ENCODE assay signal across 12 cellular contexts in the genomic region with DNA sequence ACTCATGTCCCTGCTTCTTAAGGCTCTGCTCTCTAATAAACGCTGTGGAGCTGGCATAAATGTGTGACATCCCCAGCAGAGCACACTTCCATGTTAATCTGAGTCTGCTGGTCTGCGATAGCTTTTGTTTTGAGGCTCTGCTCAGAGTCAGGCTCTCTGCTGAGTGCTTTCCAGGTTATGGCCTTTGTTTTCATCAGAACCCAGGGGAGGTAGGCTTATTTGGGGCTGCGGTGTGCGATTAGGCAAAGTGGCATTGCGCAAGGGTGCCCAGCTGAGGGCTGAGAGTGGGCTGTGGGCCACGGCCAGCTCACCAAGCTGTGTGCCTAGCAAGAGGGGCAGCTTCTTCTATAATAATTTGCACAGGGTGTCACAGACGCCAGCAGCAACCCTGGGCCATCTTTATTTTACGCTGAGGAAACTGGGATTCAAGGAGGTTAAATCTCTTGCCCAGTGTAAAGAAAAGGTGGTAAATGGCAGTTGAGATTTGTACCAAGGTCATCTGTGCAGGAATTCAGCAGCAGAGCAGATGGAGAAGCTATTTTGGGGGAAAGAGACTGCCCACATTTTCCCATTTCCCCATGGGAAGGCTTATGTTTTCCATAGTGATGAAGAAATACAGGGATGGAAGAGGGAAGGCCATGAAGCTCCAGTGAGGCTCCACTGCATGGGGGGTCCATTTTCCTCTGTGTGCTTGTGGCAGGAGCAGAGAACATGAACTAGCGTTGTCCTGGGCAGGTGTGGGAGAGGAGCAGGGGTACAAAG. TPM values are rescaled to one million over a fixed set of nuclear protein-coding genes. Genes with fewer than 3 reads are reported as not detected.
DNase-seq lines count a peak whose midpoint lies in the region; ATAC-seq and TF ChIP-seq lines count a peak whose summit lies in the region.
"Had no signal": no experiment of that assay in that cellular context is flagged by ENCODE, and none has a peak within 500 bp of the region (broad histone marks: within the 10 kb centered on the region; RNA-seq: fewer than 3 reads in every experiment).

No MANE protein-coding gene starts in this region.

- H3K27ac ChIP-seq in layer of hippocampus (ENCODE audit: low read depth, low read length) (peak overlapping the region; percentile 33), skeletal muscle tissue (ENCODE audit: low read depth, low read length) (peak overlapping the region; percentile 89)
- H3K27ac ChIP-seq: body of pancreas, C4-2B had no signal

- no peak overlapping the region for H3K4me3 ChIP-seq in adipocyte (ENCODE audit: low read length)
- peak overlapping the region in 1 of 3 donors; percentile 37 for H3K4me3 ChIP-seq in skeletal muscle tissue (ENCODE audit: low read length in 3 of 3)
- H3K4me3 ChIP-seq: body of pancreas had no signal

- no peak for TF ChIP-seq RAD21 in Ishikawa (IDR thresholded peaks at IDR 0.05; ENCODE audit: low read depth)

- H3K4me1 ChIP-seq in adipocyte (ENCODE audit: control insufficient read depth, insufficient read depth, low read length) (peaks cover 41% of the 10 kb centered on the region), skeletal muscle tissue (ENCODE audit: control insufficient read depth in 3 of 3, insufficient read depth in 3 of 3, low read length in 3 of 3) (peaks cover 50 to 57% (median 57%) of the 10 kb centered on the region in 3 donors)
- H3K4me1 ChIP-seq: body of pancreas had no signal

- H3K9ac ChIP-seq in adipocyte (ENCODE audit: low read length): peak overlapping the region; percentile 28
- peak overlapping the region in 2 of 3 donors; percentile 52 to 62 for H3K9ac ChIP-seq in skeletal muscle tissue (ENCODE audit: low read depth in 1 of 3, low read length in 3 of 3)

- ATAC-seq in HG03280 (IDR thresholded peaks at IDR 0.05; ENCODE audit: unreplicated experiment): no peak
- ATAC-seq: body of pancreas had no signal

- H3K27me3 ChIP-seq in adipocyte (replicated peaks; ENCODE audit: control insufficient read depth, insufficient read depth, low read length) (no peaks in the 10 kb centered on the region), layer of hippocampus (ENCODE audit: control insufficient read depth, insufficient read depth, low read length) (no peaks in the 10 kb centered on the region), skeletal muscle tissue (ENCODE audit: control insufficient read depth in 3 of 3, insufficient read depth in 3 of 3, low read length in 3 of 3) (no peaks in the 10 kb centered on the region)
- H3K27me3 ChIP-seq: body of pancreas had no signal

- H3K36me3 ChIP-seq in adipocyte (ENCODE audit: control insufficient read depth, insufficient read depth, low read length, severe bottlenecking) (no peaks in the 10 kb centered on the region), skeletal muscle tissue (ENCODE audit: control insufficient read depth in 3 of 3, insufficient read depth in 3 of 3, low read length in 3 of 3) (no peaks in the 10 kb centered on the region)

- no peaks in the 10 kb centered on the region for H3K9me3 ChIP-seq in adipocyte (ENCODE audit: control insufficient read depth, low read length)
- no peaks in the 10 kb centered on the region for H3K9me3 ChIP-seq in skeletal muscle tissue (ENCODE audit: control insufficient read depth in 3 of 3, low read length in 3 of 3)
- H3K9me3 ChIP-seq: body of pancreas had no signal

- no peak for TF ChIP-seq EP300 in Ishikawa (IDR thresholded peaks at IDR 0.05; ENCODE audit: borderline replicate concordance)

- DNase-seq in adipocyte (ENCODE audit: low read depth) (no peak), HUDEP-2 (lab: John Stamatoyannopoulos, UW; ENCODE audit: unreplicated experiment in 76 of 76) (no peak), cortex of kidney (lab: John Stamatoyannopoulos, UW) (no peak), NCI-H1105 (lab: John Stamatoyannopoulos, UW) (no peak)
- DNase-seq: activated B cell treated with CpG ODN at 0.5 μM for 24 hours; activated T-cell treated with anti-CD3 and anti-CD28 coated beads, Interleukin-2, amount 50 U/mL, for 1 hour; body of pancreas had no signal

TF ChIP-seq in Ishikawa, 13 proteins besides CTCF, POLR2A, EP300 and RAD21:
- TF ChIP-seq FOXM1 (IDR thresholded peaks at IDR 0.05; ENCODE audit: borderline replicate concordance, low read depth) (no peak), ZBTB7A (IDR thresholded peaks at IDR 0.05; ENCODE audit: low read depth) (no peak), CEBPB (IDR thresholded peaks at IDR 0.05) (peak; percentile 50), TAF1 (IDR thresholded peaks at IDR 0.05; ENCODE audit: low read depth) (no peak)
- TF ChIP-seq, protein P1, sequence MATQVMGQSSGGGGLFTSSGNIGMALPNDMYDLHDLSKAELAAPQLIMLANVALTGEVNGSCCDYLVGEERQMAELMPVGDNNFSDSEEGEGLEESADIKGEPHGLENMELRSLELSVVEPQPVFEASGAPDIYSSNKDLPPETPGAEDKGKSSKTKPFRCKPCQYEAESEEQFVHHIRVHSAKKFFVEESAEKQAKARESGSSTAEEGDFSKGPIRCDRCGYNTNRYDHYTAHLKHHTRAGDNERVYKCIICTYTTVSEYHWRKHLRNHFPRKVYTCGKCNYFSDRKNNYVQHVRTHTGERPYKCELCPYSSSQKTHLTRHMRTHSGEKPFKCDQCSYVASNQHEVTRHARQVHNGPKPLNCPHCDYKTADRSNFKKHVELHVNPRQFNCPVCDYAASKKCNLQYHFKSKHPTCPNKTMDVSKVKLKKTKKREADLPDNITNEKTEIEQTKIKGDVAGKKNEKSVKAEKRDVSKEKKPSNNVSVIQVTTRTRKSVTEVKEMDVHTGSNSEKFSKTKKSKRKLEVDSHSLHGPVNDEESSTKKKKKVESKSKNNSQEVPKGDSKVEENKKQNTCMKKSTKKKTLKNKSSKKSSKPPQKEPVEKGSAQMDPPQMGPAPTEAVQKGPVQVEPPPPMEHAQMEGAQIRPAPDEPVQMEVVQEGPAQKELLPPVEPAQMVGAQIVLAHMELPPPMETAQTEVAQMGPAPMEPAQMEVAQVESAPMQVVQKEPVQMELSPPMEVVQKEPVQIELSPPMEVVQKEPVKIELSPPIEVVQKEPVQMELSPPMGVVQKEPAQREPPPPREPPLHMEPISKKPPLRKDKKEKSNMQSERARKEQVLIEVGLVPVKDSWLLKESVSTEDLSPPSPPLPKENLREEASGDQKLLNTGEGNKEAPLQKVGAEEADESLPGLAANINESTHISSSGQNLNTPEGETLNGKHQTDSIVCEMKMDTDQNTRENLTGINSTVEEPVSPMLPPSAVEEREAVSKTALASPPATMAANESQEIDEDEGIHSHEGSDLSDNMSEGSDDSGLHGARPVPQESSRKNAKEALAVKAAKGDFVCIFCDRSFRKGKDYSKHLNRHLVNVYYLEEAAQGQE (IDR thresholded peaks at IDR 0.05; ENCODE audit: low read depth): no peak
TF ChIP-seq in Ishikawa: peak in this region for 1.

RNA-seq across cellular contexts. Expression of gene MRPL33, which starts 25.7 kb away (rescaled TPM):
- 121 TPM for total RNA-seq in skeletal muscle tissue
